In genomic region chr21:28884976-28885852, GRCh38 we compare ENCODE assay signal across 8 cellular contexts.
DNase-seq lines count a peak whose midpoint lies in the region; ATAC-seq and TF ChIP-seq lines count a peak whose summit lies in the region.

No MANE protein-coding gene starts in this region.

- H3K4me1 ChIP-seq in liver (ENCODE audit: control insufficient read depth in 4 of 4, insufficient read depth in 4 of 4, low read length in 3 of 4): peaks cover 2 to 9% (median 4%) of the 10 kb centered on the region in 4 donors

- TF ChIP-seq RAD21 in liver (IDR thresholded peaks at IDR 0.05): peak in 1 of 2 donors; percentile 41

- ATAC-seq in GM19372 (IDR thresholded peaks at IDR 0.05; ENCODE audit: low read depth, unreplicated experiment): peak; percentile 98
- peak; percentile 96 for ATAC-seq in HG03521 (IDR thresholded peaks at IDR 0.05; ENCODE audit: unreplicated experiment)

- H3K36me3 ChIP-seq in liver (ENCODE audit: control insufficient read depth in 4 of 4, insufficient read depth in 3 of 4, low read depth in 1 of 4, low read length in 3 of 4): peaks cover 0 to 12% (median 6%) of the 10 kb centered on the region in 4 donors

- no peaks in the 10 kb centered on the region for H3K27me3 ChIP-seq in liver (ENCODE audit: control insufficient read depth in 4 of 4, insufficient read depth in 4 of 4, low read length in 3 of 4)

- H3K4me3 ChIP-seq in liver (ENCODE audit: low read depth in 1 of 3, low read length in 3 of 3): peak overlapping the region; percentile 46 to 89 (median 72)

- peak overlapping the region; percentile 90 to 98 for H3K27ac ChIP-seq in liver (ENCODE audit: low read depth in 1 of 2, low read length in 2 of 2)

- peak; percentile 43 to 93 (median 84) for DNase-seq in C1 segment of cervical spinal cord (lab: John Stamatoyannopoulos, UW)
- peak; percentile 98 for DNase-seq in NCI-H69 (lab: John Stamatoyannopoulos, UW)
- peak; percentile 86 for DNase-seq in activated CD4-positive, alpha-beta T cell treated with anti-CD3 and anti-CD28 coated beads, Interleukin-2, amount 50 U/mL, for 1 hour
- peak; percentile 93 for DNase-seq in dermis blood vessel endothelial cell
- DNase-seq in stimulated activated CD4-positive, alpha-beta T cell treated with anti-CD3 and anti-CD28 coated beads, Interleukin-4, amount 100 ng/mL, for 1 hour: peak; percentile 90

- WGBS in liver: 5% methylated on average over 47 of the region's 47 CpGs

- H3K9me3 ChIP-seq in liver (ENCODE audit: control insufficient read depth in 4 of 4, low read length in 3 of 4): no peaks in the 10 kb centered on the region

- peak overlapping the region; percentile 24 to 63 for H3K9ac ChIP-seq in liver (ENCODE audit: low read depth in 1 of 2, low read length in 2 of 2)

- TF ChIP-seq CTCF in liver (IDR thresholded peaks at IDR 0.05; ENCODE audit: low read depth, low read length, missing input control): no peak

TF ChIP-seq in liver, 16 proteins besides CTCF, POLR2A, EP300 and RAD21:
- TF ChIP-seq RXRA (IDR thresholded peaks at IDR 0.05) (peak; percentile 42 to 52), REST (IDR thresholded peaks at IDR 0.05) (peak; percentile 81), YY1 (IDR thresholded peaks at IDR 0.05) (peak; percentile 94), NR2F2 (IDR thresholded peaks at IDR 0.05) (no peak), GABPA (IDR thresholded peaks at IDR 0.05 in 1 of 2, conservative IDR thresholded peaks at IDR 0.05 in 1 of 2) (peak in 1 of 2 donors; percentile 60), EGR1 (IDR thresholded peaks at IDR 0.05; ENCODE audit: low read depth in 2 of 2) (peak in 1 of 2 donors; percentile 25), HNF4A (conservative IDR thresholded peaks at IDR 0.05) (peak; percentile 40 to 61), ZBTB33 (IDR thresholded peaks at IDR 0.05) (peak; percentile 88), SP1 (IDR thresholded peaks at IDR 0.05) (peak; percentile 81), ATF3 (IDR thresholded peaks at IDR 0.05) (no peak), MAX (IDR thresholded peaks at IDR 0.05) (peak; percentile 99), FOXA2 (IDR thresholded peaks at IDR 0.05) (no peak)

Comparison
In these comparisons a context has a peak if more than half of its experiments do, and no peak if none do; other contexts are left out.
1. Peak in every context shown above with its lines: DNase-seq, ATAC-seq, H3K4me3 ChIP-seq and H3K27ac ChIP-seq.